Comparison of ENCODE assay signal across 1 cellular context in genomic region chr21:33668620-33669019, GRCh38.
TF ChIP-seq lines count a peak whose summit lies in the region.

No MANE protein-coding gene starts in this region.

TF ChIP-seq in WTC11, 78 proteins besides CTCF, POLR2A, EP300 and RAD21 (continued from another document):
- no peak for TF ChIP-seq ZNF532 (CRISPR knock-in tag; IDR thresholded peaks at IDR 0.05; ENCODE audit: borderline replicate concordance)
- TF ChIP-seq SMAD4 (CRISPR knock-in tag; IDR thresholded peaks at IDR 0.05): no peak
- no peak for TF ChIP-seq CREB1 (CRISPR knock-in tag; IDR thresholded peaks at IDR 0.05)
- TF ChIP-seq ZNF425 (CRISPR knock-in tag; conservative IDR thresholded peaks at IDR 0.05): no peak
- TF ChIP-seq FOXK1 (CRISPR knock-in tag; IDR thresholded peaks at IDR 0.05): no peak
- no peak for TF ChIP-seq GRHL2 (CRISPR knock-in tag; IDR thresholded peaks at IDR 0.05; ENCODE audit: insufficient replicate concordance, severe bottlenecking)
- no peak for TF ChIP-seq SMAD3 (CRISPR knock-in tag; IDR thresholded peaks at IDR 0.05; ENCODE audit: borderline replicate concordance)
